ENCODE assay signal across 24 cellular contexts in genomic region chr10:1625079-1625478, GRCh38.
"Had no signal": no experiment of that assay in that cellular context is flagged by ENCODE, and none has a peak within 500 bp of the region (broad histone marks: within the 10 kb centered on the region; RNA-seq: fewer than 3 reads in every experiment).

No MANE protein-coding gene starts in this region.

- H3K4me1 ChIP-seq: colonic mucosa, gastrocnemius medialis, heart left ventricle, lower lobe of right lung, prostate gland, right atrium auricular region, spleen, suprapubic skin, transverse colon had no signal

- ATAC-seq: esophagus mucosa; gastrocnemius medialis; heart left ventricle; left colon; left ventricle myocardium superior; mucosa of descending colon; natural killer cell treated with Interleukin-12 subunit alpha and Interleukin-12 subunit beta and Interleukin-15 and Interleukin-18, amount 100 ng/mL, for 72 hours; stimulated activated memory B cell treated with anti-CD40 and anti-IgM and Interleukin-4, amounts not matched to agents 10 μg/mL and 1 μg/mL and 100 μg/mL, for 72 hours; stimulated activated naive CD8-positive, alpha-beta T cell treated with anti-CD3 and anti-CD28 coated beads, Interleukin-15, amount 100 ng/mL, for 72 hours had no signal

- H3K27ac ChIP-seq: colonic mucosa, epithelial cell of prostate, gastrocnemius medialis, heart left ventricle, lower lobe of right lung, prostate gland, right atrium auricular region, skin epidermis, spleen, suprapubic skin, transverse colon had no signal

- DNase-seq: central memory CD4-positive, alpha-beta T cell; colonic mucosa; foreskin fibroblast; gastrocnemius medialis; heart left ventricle; hippocampal formation; kidney glomerular epithelial cell; left ventricle myocardium superior; lower lobe of right lung; mucosa of descending colon; naive B cell; spleen; stimulated activated CD4-positive, alpha-beta T cell treated with anti-CD3 and anti-CD28 coated beads, Interleukin-4, amount 100 ng/mL, for 4 hours; stimulated activated naive CD8-positive, alpha-beta T cell treated with anti-CD3 and anti-CD28 coated beads, Interleukin-15, amount 100 ng/mL, for 72 hours; transverse colon had no signal

- H3K36me3 ChIP-seq: colonic mucosa, gastrocnemius medialis, heart left ventricle, lower lobe of right lung, prostate gland, right atrium auricular region, spleen, suprapubic skin, transverse colon had no signal

- H3K4me3 ChIP-seq: colonic mucosa, gastrocnemius medialis, heart left ventricle, lower lobe of right lung, mucosa of descending colon, prostate gland, right atrium auricular region, skin epidermis, spleen, suprapubic skin, transverse colon had no signal

- H3K9me3 ChIP-seq: colonic mucosa, gastrocnemius medialis, lower lobe of right lung, mucosa of descending colon, prostate gland, spleen had no signal

- H3K27me3 ChIP-seq: colonic mucosa, gastrocnemius medialis, right atrium auricular region, suprapubic skin, transverse colon had no signal
